ENCODE assay signal across 13 cellular contexts in the genomic region with DNA sequence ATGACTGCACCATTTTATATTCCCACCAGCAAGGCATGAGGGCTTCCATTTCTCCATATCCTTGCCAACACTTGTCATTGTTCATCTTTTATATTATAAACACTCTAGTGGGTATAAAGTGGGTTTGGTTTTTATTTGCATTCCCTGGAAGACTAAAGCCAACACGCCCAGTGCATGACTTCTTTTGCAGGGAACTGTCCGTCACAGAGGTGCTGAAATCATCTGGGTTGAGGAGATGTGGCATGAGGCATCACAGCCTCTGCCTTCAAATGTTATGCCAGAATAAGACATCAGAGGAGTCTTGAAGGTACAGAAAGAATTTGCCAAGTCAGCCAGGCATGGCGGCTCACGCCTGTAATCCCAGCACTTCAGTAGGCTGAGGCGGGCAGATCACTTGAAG. TPM values are rescaled to one million over a fixed set of nuclear protein-coding genes. Genes with fewer than 3 reads are reported as not detected.
DNase-seq lines count a peak whose midpoint lies in the region; ATAC-seq and TF ChIP-seq lines count a peak whose summit lies in the region.
"Had no signal": no experiment of that assay in that cellular context is flagged by ENCODE, and none has a peak within 500 bp of the region (broad histone marks: within the 10 kb centered on the region; RNA-seq: fewer than 3 reads in every experiment).

No MANE protein-coding gene starts in this region.

- no peaks in the 10 kb centered on the region for H3K9me3 Mint-ChIP-seq in activated CD8-positive, alpha-beta T cell treated with anti-CD3 and anti-CD28 coated beads for 36 hours

- peaks cover 12% of the 10 kb centered on the region for H3K27me3 Mint-ChIP-seq in activated CD8-positive, alpha-beta T cell treated with anti-CD3 and anti-CD28 coated beads for 36 hours

- no peaks in the 10 kb centered on the region for H3K4me1 Mint-ChIP-seq in activated CD8-positive, alpha-beta T cell treated with anti-CD3 and anti-CD28 coated beads for 36 hours (ENCODE audit: low read depth)
- H3K4me1 Mint-ChIP-seq: naive thymus-derived CD4-positive, alpha-beta T cell had no signal

- H3K36me3 Mint-ChIP-seq in activated CD8-positive, alpha-beta T cell treated with anti-CD3 and anti-CD28 coated beads for 36 hours (ENCODE audit: low read depth): no peaks in the 10 kb centered on the region
- H3K36me3 Mint-ChIP-seq: naive thymus-derived CD4-positive, alpha-beta T cell had no signal

- H3K4me3 Mint-ChIP-seq in activated CD8-positive, alpha-beta T cell treated with anti-CD3 and anti-CD28 coated beads for 36 hours: no peak overlapping the region
- H3K4me3 Mint-ChIP-seq: naive thymus-derived CD4-positive, alpha-beta T cell had no signal

- CTCF ChIA-PET in activated CD8-positive, alpha-beta T cell treated with anti-CD3 and anti-CD28 coated beads for 36 hours (lab: Charles Lee): no interaction called here

- DNase-seq in ELR (ENCODE audit: low read depth): peak; percentile 42
- DNase-seq in LoVo (ENCODE audit: low spot score): peak; percentile 2
- peak; percentile 9 for DNase-seq in activated CD8-positive, alpha-beta T cell treated with anti-CD3 and anti-CD28 coated beads for 36 hours
- peak; percentile 65 for DNase-seq in islet precursor cell
- DNase-seq in effector CD8-positive, alpha-beta T cell (lab: John Stamatoyannopoulos, UW): no peak
- DNase-seq in SIG-M5 (lab: John Stamatoyannopoulos, UW): no peak
- DNase-seq in stimulated activated naive CD4-positive, alpha-beta T cell treated with Interleukin-2 at 50 U/mL for 16 hours (lab: John Stamatoyannopoulos, UW): no peak
- DNase-seq: esophagus squamous epithelium, NCI-H2227 treated with DMSO at 0.1 percent for 48 hours, tibial artery had no signal

- ATAC-seq in activated CD8-positive, alpha-beta T cell treated with anti-CD3 and anti-CD28 coated beads for 36 hours: no peak
- ATAC-seq in GM18868 (IDR thresholded peaks at IDR 0.05; ENCODE audit: unreplicated experiment): no peak
- ATAC-seq: activated CD4-positive, CD25-positive, alpha-beta regulatory T cell treated with anti-CD3 and anti-CD28 coated beads, Interleukin-2, amount 50 U/mL, for 24 hours; naive thymus-derived CD4-positive, alpha-beta T cell had no signal

- POLR2A ChIA-PET in activated CD8-positive, alpha-beta T cell treated with anti-CD3 and anti-CD28 coated beads for 36 hours (lab: Charles Lee): no interaction called here

- intact Hi-C loops in activated CD8-positive, alpha-beta T cell treated with anti-CD3 and anti-CD28 coated beads for 36 hours (cut with micrococcal nuclease): no loop called here

- TF ChIP-seq CTCF in activated CD8-positive, alpha-beta T cell treated with anti-CD3 and anti-CD28 coated beads for 36 hours (IDR thresholded peaks at IDR 0.05): no peak

- no peak overlapping the region for H3K27ac Mint-ChIP-seq in activated CD8-positive, alpha-beta T cell treated with anti-CD3 and anti-CD28 coated beads for 36 hours
- H3K27ac Mint-ChIP-seq: naive thymus-derived CD4-positive, alpha-beta T cell had no signal

RNA-seq across cellular contexts. Expression of a gene that starts 29.9 kb away (rescaled TPM):
- 1 to 10 TPM; 3.7 to 4.5 TPM for total RNA-seq in activated CD8-positive, alpha-beta T cell treated with anti-CD3 and anti-CD28 coated beads for 36 hours

Comparison
In these comparisons a context has a peak if more than half of its experiments do, and no peak if none do; other contexts are left out.
1. DNase-seq: peak in ELR (single experiment), LoVo (single experiment), activated CD8-positive, alpha-beta T cell treated with anti-CD3 and anti-CD28 coated beads for 36 hours (single experiment) and islet precursor cell (single experiment); none in effector CD8-positive, alpha-beta T cell (single experiment), SIG-M5 (single experiment) and stimulated activated naive CD4-positive, alpha-beta T cell treated with Interleukin-2 at 50 U/mL for 16 hours (single experiment).